In the genomic region with DNA sequence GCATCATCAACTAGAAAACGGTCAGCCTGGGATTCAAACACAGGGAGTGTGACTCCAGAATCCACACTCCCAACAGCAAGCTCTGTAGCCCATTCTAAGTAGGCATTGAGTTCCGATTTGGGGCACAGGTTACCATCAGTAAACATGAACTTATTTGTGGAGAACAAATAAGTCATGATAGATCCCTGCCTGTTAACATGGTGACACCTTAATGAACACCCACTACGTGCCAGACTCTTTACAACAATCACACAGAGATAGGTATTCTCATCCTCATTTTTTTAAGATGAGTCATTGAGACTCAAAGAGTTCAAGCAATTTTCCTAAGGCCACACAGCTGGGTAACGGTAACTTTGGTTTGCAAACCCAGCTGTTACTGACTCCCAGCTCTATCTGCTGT, we compare ENCODE assay signal across 17 cellular contexts.
A peak's percentile ranks its signal among the peaks of the same experiment; 100 is the strongest.
DNase-seq lines count a peak whose midpoint lies in the region; ATAC-seq, FAIRE-seq and TF ChIP-seq lines count a peak whose summit lies in the region.
"Had no signal": no experiment of that assay in that cellular context is flagged by ENCODE, and none has a peak within 500 bp of the region (broad histone marks: within the 10 kb centered on the region; RNA-seq: fewer than 3 reads in every experiment).

No MANE protein-coding gene starts in this region.

- no peak overlapping the region for H3K4ac ChIP-seq in neuronal stem cell (ENCODE audit: low read length)

- H3K27ac ChIP-seq in RWPE2 (ENCODE audit: poor library complexity, severe bottlenecking) (no peak overlapping the region), stomach (peak overlapping the region in 4 of 5 donors; percentile 3 to 54 (median 24)), neuronal stem cell (replicated peaks; ENCODE audit: low read length) (no peak overlapping the region)
- H3K27ac ChIP-seq: prostate gland had no signal

- no peak overlapping the region for H3K18ac ChIP-seq in neuronal stem cell (ENCODE audit: low read length)

- DNase-seq in H54 (ENCODE audit: insufficient read length, low spot score) (peak; percentile 25), RWPE2 (ENCODE audit: low spot score) (no peak), glomerular visceral epithelial cell (ENCODE audit: extremely low spot score) (peak; percentile 36), stomach (no peak), neuronal stem cell (ENCODE audit: low spot score) (no peak), hippocampal formation (lab: John Stamatoyannopoulos, UW) (no peak), SW480 (ENCODE audit: low spot score) (no peak)
- DNase-seq: activated naive CD4-positive, alpha-beta T cell; CD4-positive, CD25-positive, alpha-beta regulatory T cell; effector CD8-positive, alpha-beta T cell; H9; kidney glomerular epithelial cell; stimulated activated CD4-positive, alpha-beta T cell treated with anti-CD3 and anti-CD28 coated beads, Interleukin-2, amount 100 ng/mL, for 48 hours had no signal

- H2AK5ac ChIP-seq in neuronal stem cell (ENCODE audit: low read depth, low read length): no peak overlapping the region

- H3K9me3 ChIP-seq in RWPE2 (ENCODE audit: severe bottlenecking): no peaks in the 10 kb centered on the region
- H3K9me3 ChIP-seq in stomach: no peaks in the 10 kb centered on the region
- peaks cover 0 to 2% of the 10 kb centered on the region in 2 donors for H3K9me3 ChIP-seq in neuronal stem cell (replicated peaks in 1 of 2; ENCODE audit: control insufficient read depth in 2 of 2, insufficient read depth in 1 of 2, low read depth in 1 of 2, low read length in 2 of 2)
- H3K9me3 ChIP-seq: breast epithelium, prostate gland had no signal

- H3K4me3 ChIP-seq in RWPE2 (ENCODE audit: severe bottlenecking): no peak overlapping the region
- no peak overlapping the region for H3K4me3 ChIP-seq in stomach
- H3K4me3 ChIP-seq in neuronal stem cell (ENCODE audit: low read length in 2 of 2): no peak overlapping the region
- H3K4me3 ChIP-seq: breast epithelium, prostate gland had no signal

- no peaks in the 10 kb centered on the region for H3K27me3 ChIP-seq in RWPE2 (ENCODE audit: insufficient read depth, poor library complexity, severe bottlenecking)
- H3K27me3 ChIP-seq in stomach: no peaks in the 10 kb centered on the region
- H3K27me3 ChIP-seq in neuronal stem cell (ENCODE audit: control insufficient read depth in 3 of 3, insufficient read depth in 3 of 3, low read depth in 1 of 3, low read length in 3 of 3): no peaks in the 10 kb centered on the region
- H3K27me3 ChIP-seq: breast epithelium had no signal

- H3K4me2 ChIP-seq in neuronal stem cell (ENCODE audit: insufficient read depth, low read length, poor library complexity, severe bottlenecking): no peak overlapping the region

- no peak overlapping the region for H2BK15ac ChIP-seq in neuronal stem cell (ENCODE audit: low read length)

- no peak overlapping the region for H2BK120ac ChIP-seq in neuronal stem cell (ENCODE audit: low read depth, low read length)

- no peak overlapping the region for H2BK12ac ChIP-seq in neuronal stem cell (ENCODE audit: low read length)

- 20 to 42% (median 34%) methylated on average over 4 of the region's 4 CpGs for WGBS in stomach, 5 donors
- whole genome bisulfite sequencing in neuronal stem cell (ENCODE audit: extremely low coverage in 2 of 2, insufficient read length in 2 of 2, insufficient replicate concordance in 1 of 2), 2 donors: no CpG with 5 or more reads among the region's 4 CpGs

- ATAC-seq in RWPE2 (ENCODE audit: low read depth) (peak; percentile 55; the same call in 2 of the 3 replicates), HG03280 (IDR thresholded peaks at IDR 0.05; ENCODE audit: unreplicated experiment) (no peak)
- ATAC-seq: WTC11 had no signal

- no peak overlapping the region for H2AFZ ChIP-seq in neuronal stem cell (ENCODE audit: low read length)

- H3K14ac ChIP-seq in neuronal stem cell (ENCODE audit: low read length): no peak overlapping the region

- no peak overlapping the region for H2BK5ac ChIP-seq in neuronal stem cell (ENCODE audit: low read length)

- peak; percentile 45 for FAIRE-seq in H54 (lab: Jason Lieb, UNC)

- no peaks in the 10 kb centered on the region for H3K4me1 ChIP-seq in RWPE2 (ENCODE audit: insufficient read depth, poor library complexity, severe bottlenecking)
- H3K4me1 ChIP-seq in stomach: peaks cover 0 to 20% (median 0%) of the 10 kb centered on the region in 4 donors
- H3K4me1 ChIP-seq in neuronal stem cell (ENCODE audit: control insufficient read depth in 2 of 2, insufficient read depth in 1 of 2, low read depth in 1 of 2, low read length in 2 of 2): no peaks in the 10 kb centered on the region
- H3K4me1 ChIP-seq: breast epithelium, prostate gland had no signal

- no peak overlapping the region for H4K91ac ChIP-seq in neuronal stem cell (ENCODE audit: low read depth, low read length, poor library complexity)

- no peak overlapping the region for H3K23ac ChIP-seq in neuronal stem cell (ENCODE audit: low read depth, low read length, poor library complexity)

- H3K79me1 ChIP-seq in neuronal stem cell (ENCODE audit: low read depth, low read length): no peaks in the 10 kb centered on the region

- no peak for TF ChIP-seq EP300 in stomach (IDR thresholded peaks at IDR 0.05)

- intact Hi-C loops in stomach (cut with DNase I; ENCODE audit: low total_unique reads): loop anchor here (5.0 kb wide), 1 partner anchor 146 kb away; no protein-coding TSS in a partner anchor

- no peak overlapping the region for H4K8ac ChIP-seq in neuronal stem cell (ENCODE audit: low read depth, low read length)

- H3K36me3 ChIP-seq in RWPE2 (ENCODE audit: low read depth) (no peaks in the 10 kb centered on the region), stomach (no peaks in the 10 kb centered on the region), neuronal stem cell (replicated peaks in 1 of 2; ENCODE audit: control insufficient read depth in 2 of 2, insufficient read depth in 2 of 2, low read length in 2 of 2) (no peaks in the 10 kb centered on the region)
- H3K36me3 ChIP-seq: breast epithelium, prostate gland had no signal

- TF ChIP-seq CTCF in RWPE2 (IDR thresholded peaks at IDR 0.05; ENCODE audit: poor library complexity, severe bottlenecking) (no peak), stomach (IDR thresholded peaks at IDR 0.05) (no peak)

- H3K9ac ChIP-seq in neuronal stem cell (ENCODE audit: low read depth, low read length, poor library complexity): no peak overlapping the region

- TF ChIP-seq POLR2A in H54 (IDR thresholded peaks at IDR 0.05; ENCODE audit: low read depth, low read length) (no peak), stomach (IDR thresholded peaks at IDR 0.05) (no peak)

Comparison
In these comparisons a context has a peak if more than half of its experiments do, and no peak if none do; other contexts are left out.
1. DNase-seq: peak in H54 (single experiment) and glomerular visceral epithelial cell (single experiment); none in RWPE2 (single experiment), stomach (single experiment), neuronal stem cell (single experiment), hippocampal formation (0 of 2) and SW480 (single experiment).
2. H3K27ac ChIP-seq: peak in stomach (4 of 5); none in RWPE2 (single experiment) and neuronal stem cell (single experiment).